9 cellular contexts compared by ENCODE assay signal in genomic region chr12:12350868-12351463, GRCh38. TPM values are rescaled to one million over a fixed set of nuclear protein-coding genes. Genes with fewer than 3 reads are reported as not detected.
DNase-seq lines count a peak whose midpoint lies in the region; ATAC-seq, FAIRE-seq and TF ChIP-seq lines count a peak whose summit lies in the region.
"Had no signal": no experiment of that assay in that cellular context is flagged by ENCODE, and none has a peak within 500 bp of the region (broad histone marks: within the 10 kb centered on the region; RNA-seq: fewer than 3 reads in every experiment).

No MANE protein-coding gene starts in this region.

- peaks cover 9% of the 10 kb centered on the region for H3K9me3 Mint-ChIP-seq in mesothelial cell of epicardium

- intact Hi-C loops in GM12878 (cut with micrococcal nuclease; ENCODE audit: unreplicated experiment): no loop called here

- H3K36me3 Mint-ChIP-seq in mesothelial cell of epicardium: peaks cover 11% of the 10 kb centered on the region

- H4K20me1 ChIP-seq in GM12878 (ENCODE audit: control insufficient read depth, insufficient read depth): no peaks in the 10 kb centered on the region

- POLR2A ChIA-PET in GM12878 (lab: Charles Lee): interaction anchor here (0.5 to 0.6 kb wide), 2 partner anchors 24 to 1976 kb away, joined by 3 to 6 read pairs; no protein-coding TSS in a partner anchor

- peaks cover 12% of the 10 kb centered on the region for H3K4me1 Mint-ChIP-seq in mesothelial cell of epicardium

- H3K27me3 ChIP-seq in BE2C (no peaks in the 10 kb centered on the region), HUES6 (ENCODE audit: control insufficient read depth, insufficient read depth, low read length) (peaks cover 20% of the 10 kb centered on the region; the same call in 1 of the 2 replicates), GM12878 (replicated peaks in 1 of 2; ENCODE audit: control insufficient read depth in 2 of 2, insufficient read depth in 2 of 2, low read length in 1 of 2) (peaks cover 0 to 3% of the 10 kb centered on the region in 2 experiments; a peak in 2 of 4 replicates)

- H2AFZ ChIP-seq in GM12878 (ENCODE audit: control insufficient read depth, low read depth, low read length): no peak overlapping the region

- SMC1A ChIA-PET in GM12878 (lab: Charles Lee; ENCODE audit: uncharacterized antibody, unreplicated experiment): interaction anchor here (0.9 to 1.3 kb wide), 3 partner anchors 8 to 14 kb away, joined by 3 read pairs; no protein-coding TSS in a partner anchor

- BruUV-seq in GM12878 (replicated peaks; lab: Mats Ljungman, UMichigan): no TSS peak

- no peak for TF ChIP-seq EP300 in GM12878 (IDR thresholded peaks at IDR 0.05; ENCODE audit: borderline replicate concordance in 1 of 2, control insufficient read depth in 1 of 2, low read depth in 2 of 2, low read length in 2 of 2)

- no peak for TF ChIP-seq RAD21 in GM12878 (IDR thresholded peaks at IDR 0.05; ENCODE audit: insufficient read depth, low read depth, low read length)

- in situ Hi-C loops in GM12878 (cut with MboI): no loop called here

- TF ChIP-seq POLR2A in GM12878 (IDR thresholded peaks at IDR 0.05; ENCODE audit: low read depth, low read length): no peak

- CTCF ChIA-PET in GM12878 (lab: Yijun Ruan, JAX): interaction anchor here (0.5 to 3.2 kb wide), 4 partner anchors 16 to 1156 kb away, joined by 3 to 18 read pairs (median 4); no protein-coding TSS in a partner anchor

- H3K27ac Mint-ChIP-seq in mesothelial cell of epicardium: no peak overlapping the region

- H3K36me3 ChIP-seq in BE2C (no peaks in the 10 kb centered on the region), HUES6 (ENCODE audit: control insufficient read depth, insufficient read depth, low read length) (no peaks in the 10 kb centered on the region), GM12878 (ENCODE audit: control insufficient read depth in 2 of 2, insufficient read depth in 2 of 2, low read length in 1 of 2) (no peaks in the 10 kb centered on the region)

- ATAC-seq in GM12878 (no peak), GM19328 (IDR thresholded peaks at IDR 0.05; ENCODE audit: unreplicated experiment) (no peak)

- no peaks in the 10 kb centered on the region for H3K9me3 ChIP-seq in BE2C
- no peaks in the 10 kb centered on the region for H3K9me3 ChIP-seq in HUES6 (ENCODE audit: control insufficient read depth, insufficient read depth, low read depth, low read length)
- no peaks in the 10 kb centered on the region for H3K9me3 ChIP-seq in GM12878 (replicated peaks; ENCODE audit: control insufficient read depth, insufficient read depth, low read length)

- no peak for FAIRE-seq in GM12878 (lab: Jason Lieb, UNC)

- H3K4me1 ChIP-seq in BE2C (no peaks in the 10 kb centered on the region), HUES6 (ENCODE audit: control insufficient read depth, insufficient read depth, low read length) (peaks cover 20% of the 10 kb centered on the region; the same call in 1 of the 2 replicates), GM12878 (ENCODE audit: control insufficient read depth, insufficient read depth, low read length) (peaks cover 10% of the 10 kb centered on the region)

- whole genome bisulfite sequencing in GM12878 (ENCODE audit: insufficient coverage, insufficient replicate concordance, low lambda C conversion rate, missing lambda C conversion rate): 97% methylated on average over 3 of the region's 3 CpGs

- TF ChIP-seq CTCF in BE2C (IDR thresholded peaks at IDR 0.05; ENCODE audit: low read depth, low read length): no peak
- TF ChIP-seq CTCF in GM12878 (IDR thresholded peaks at IDR 0.05 in 2 of 3, conservative IDR thresholded peaks at IDR 0.05 in 1 of 3; ENCODE audit: control insufficient read depth in 2 of 3, extremely low read depth in 1 of 3, insufficient read depth in 1 of 3, low read depth in 3 of 3, low read length in 3 of 3): no peak
- no peak for TF ChIP-seq CTCF in mesothelial cell of epicardium (IDR thresholded peaks at IDR 0.05; ENCODE audit: unreplicated experiment)

- RAD21 ChIA-PET in GM12878 (lab: Charles Lee; ENCODE audit: unreplicated experiment): no interaction called here

- no peaks in the 10 kb centered on the region for H3K27me3 Mint-ChIP-seq in mesothelial cell of epicardium (ENCODE audit: low read depth)

- H3K9ac ChIP-seq in HUES6 (ENCODE audit: low read length) (no peak overlapping the region), GM12878 (ENCODE audit: control insufficient read depth, insufficient read depth, low read length) (no peak overlapping the region)

- H3K4me3 Mint-ChIP-seq in mesothelial cell of epicardium: peak overlapping the region; percentile 61

- H3K4me3 ChIP-seq in BE2C (ENCODE audit: low read depth, low read length): peak overlapping the region; percentile 79
- H3K4me3 ChIP-seq in HUES6 (ENCODE audit: low read depth, low read length): peak overlapping the region; percentile 80
- peak overlapping the region; percentile 55; the same call in 1 of the 2 replicates for H3K4me3 ChIP-seq in GM12878

- no peak overlapping the region for H3K4me2 ChIP-seq in GM12878 (ENCODE audit: control insufficient read depth, insufficient read depth)

- no peak overlapping the region for H3K27ac ChIP-seq in HUES6 (ENCODE audit: low read depth, low read length)
- H3K27ac ChIP-seq in GM12878 (ENCODE audit: control insufficient read depth, insufficient read depth): no peak overlapping the region

- DNase-seq in BE2C (no peak), GM12878 (ENCODE audit: low read depth, low spot score) (no peak), mesothelial cell of epicardium (ENCODE audit: low spot score in 2 of 2, unreplicated experiment in 2 of 2) (no peak), GOT3 (lab: John Stamatoyannopoulos, UW) (no peak), SK-N-DZ (ENCODE audit: low spot score) (no peak)
- DNase-seq in activated effector memory CD4-positive, alpha-beta T cell treated with anti-CD3 and anti-CD28 coated beads, Interleukin-2, amount 50 U/mL, for 16 hours: no peak
- DNase-seq: GDM1 had no signal

- H3K79me2 ChIP-seq in GM12878 (ENCODE audit: control insufficient read depth, insufficient read depth, low read length): no peaks in the 10 kb centered on the region

TF ChIP-seq in GM12878, 131 proteins besides CTCF, POLR2A, EP300 and RAD21 (continues in another document):
- no peak for TF ChIP-seq RELB (IDR thresholded peaks at IDR 0.05; ENCODE audit: low read depth)

RNA-seq across cellular contexts. Expression of gene MANSC1, which starts 0.9 kb away (rescaled TPM):
- polyA plus RNA-seq in BE2C (2012; ENCODE audit: insufficient read depth, insufficient read length, low read depth): 11.1 TPM
- not detected in 2 replicates for total RNA-seq in GM12878 (2013; cell fraction: nucleolus; rRNA removed)
- total RNA-seq in GM12878 (2014; rRNA removed): 0.17 TPM in 1 of 2 replicates, not detected in the other
- 0.09 and 0.18 TPM in 2 replicates for total RNA-seq in GM12878 (2014; rRNA removed; fragmentation: Illumina TruSeq; extraction: Trizol)
- 0.19 and 0.23 TPM in 2 replicates for total RNA-seq in GM12878 (2021)
- not detected for polyA plus RNA-seq in GM12878 (2011; ENCODE audit: low read depth)
- 0.03 TPM in 1 of 2 replicates, not detected in the other for polyA plus RNA-seq in GM12878 (2011; rRNA removed)
- polyA plus RNA-seq in GM12878 (2011; cell fraction: cytosol; rRNA removed): not detected in 2 replicates
- not detected in 2 replicates for polyA plus RNA-seq in GM12878 (2011; cell fraction: nucleus; rRNA removed)
- 0.17 TPM in 1 of 2 replicates, not detected in the other for polyA plus RNA-seq in GM12878 (2012)
- polyA plus RNA-seq in GM12878 (2014; fragmentation: Illumina TruSeq; extraction: Trizol): 0.15 and 0.19 TPM in 2 replicates
- under 1 TPM; 0.02 to 0.06 TPM for polyA plus RNA-seq in GM12878 (2014; fragmentation: Nextera tagmentation; extraction: Ambion mirVana)
- 0.08 and 0.13 TPM in 2 replicates for polyA plus RNA-seq in GM12878 (2014; rRNA removed)
- under 1 TPM in 1 of 2 experiments, not detected in 1; 0.04 TPM for polyA plus RNA-seq in GM12878 (2016; fragmentation: Nextera tagmentation; extraction: Ambion mirVana)
- not detected in 2 replicates for polyA minus RNA-seq in GM12878 (2011; rRNA and poly(A)+ RNA removed)
- polyA minus RNA-seq in GM12878 (2011; cell fraction: cytosol; rRNA and poly(A)+ RNA removed): not detected in 2 replicates
- polyA minus RNA-seq in GM12878 (2011; cell fraction: nucleus; rRNA and poly(A)+ RNA removed): not detected in 2 replicates
- total RNA-seq in mesothelial cell of epicardium: 15.4 to 17.2 TPM (median 16.6 TPM) in 3 replicates
- 7.1 and 8.1 TPM in 2 replicates for polyA plus RNA-seq in SK-N-DZ (2014; cell fraction: cytosol; rRNA removed)
- polyA plus RNA-seq in SK-N-DZ (2014; cell fraction: nucleus; rRNA removed): 2.5 and 3.2 TPM in 2 replicates

RNA-seq across cellular contexts. Expression of gene BORCS5, which starts 5.9 kb away (rescaled TPM):
- polyA plus RNA-seq in BE2C (2012; ENCODE audit: insufficient read depth, insufficient read length, low read depth): 11.9 TPM
- total RNA-seq in GM12878 (2013; cell fraction: nucleolus; rRNA removed): 33.5 and 38.5 TPM in 2 replicates
- 10.2 and 11.7 TPM in 2 replicates for total RNA-seq in GM12878 (2014; rRNA removed)
- total RNA-seq in GM12878 (2014; rRNA removed; fragmentation: Illumina TruSeq; extraction: Trizol): 8.2 and 9.3 TPM in 2 replicates
- total RNA-seq in GM12878 (2021): 23.5 and 25.9 TPM in 2 replicates
- 7.8 TPM for polyA plus RNA-seq in GM12878 (2011; ENCODE audit: low read depth)
- polyA plus RNA-seq in GM12878 (2011; rRNA removed): 14.0 and 15.1 TPM in 2 replicates
- 27.9 and 34.5 TPM in 2 replicates for polyA plus RNA-seq in GM12878 (2011; cell fraction: cytosol; rRNA removed)
- 22.3 and 24.1 TPM in 2 replicates for polyA plus RNA-seq in GM12878 (2011; cell fraction: nucleus; rRNA removed)
- polyA plus RNA-seq in GM12878 (2012): 10.0 and 13.8 TPM in 2 replicates
- polyA plus RNA-seq in GM12878 (2014; fragmentation: Illumina TruSeq; extraction: Trizol): 16.0 and 17.2 TPM in 2 replicates
- polyA plus RNA-seq in GM12878 (2014; fragmentation: Nextera tagmentation; extraction: Ambion mirVana): 1 to 10 TPM; 1.4 to 1.7 TPM
- polyA plus RNA-seq in GM12878 (2014; rRNA removed): 20.9 and 23.0 TPM in 2 replicates
- 10 to 100 TPM; 33.6 to 39.7 TPM for polyA plus RNA-seq in GM12878 (2016; fragmentation: Nextera tagmentation; extraction: Ambion mirVana)
- polyA minus RNA-seq in GM12878 (2011; rRNA and poly(A)+ RNA removed): 23.4 and 26.7 TPM in 2 replicates
- polyA minus RNA-seq in GM12878 (2011; cell fraction: cytosol; rRNA and poly(A)+ RNA removed): 13.6 and 19.5 TPM in 2 replicates
- polyA minus RNA-seq in GM12878 (2011; cell fraction: nucleus; rRNA and poly(A)+ RNA removed): 15.5 and 29.0 TPM in 2 replicates
- 11.0 to 13.4 TPM (median 13.3 TPM) in 3 replicates for total RNA-seq in mesothelial cell of epicardium
- polyA plus RNA-seq in SK-N-DZ (2014; cell fraction: cytosol; rRNA removed): 11.0 and 12.2 TPM in 2 replicates
- 1.4 and 13.1 TPM in 2 replicates for polyA plus RNA-seq in SK-N-DZ (2014; cell fraction: nucleus; rRNA removed)

Comparison
In these comparisons a context has a peak if more than half of its experiments do, and no peak if none do; other contexts are left out.
1. RNA of gene MANSC1, which starts 0.9 kb away (total RNA-seq): 15.4 to 17.2 TPM in mesothelial cell of epicardium; 0.09 to 0.23 TPM in GM12878; every median in the first group is over 10 times any median in the second.
2. Peak in every context shown above with its lines, with median percentiles within 50 percentile points of each other: H3K4me3 ChIP-seq.